In genomic region chr9:74921732-74922131, GRCh38 we compare ENCODE assay signal across 7 cellular contexts. TPM values are rescaled to one million over a fixed set of nuclear protein-coding genes. Genes with fewer than 3 reads are reported as not detected.
"Had no signal": no experiment of that assay in that cellular context is flagged by ENCODE, and none has a peak within 500 bp of the region (broad histone marks: within the 10 kb centered on the region; RNA-seq: fewer than 3 reads in every experiment).

No MANE protein-coding gene starts in this region.

- H3K27ac Mint-ChIP-seq: HFFc6 had no signal

- H3K4me3 Mint-ChIP-seq: HFFc6 had no signal

- H3K9me3 Mint-ChIP-seq: HFFc6 had no signal

- DNase-seq: GOT3, H7, HFFc6, IMR-90 had no signal

- ATAC-seq: HCT116, K562 had no signal

RNA-seq across cellular contexts. Expression of gene TRPM6, which starts 34.0 kb away (rescaled TPM):
- total RNA-seq: HFFc6, HT-29 had no signal
